ENCODE assay signal across 28 cellular contexts in genomic region chr6:127775371-127775770, GRCh38.
A peak's percentile ranks its signal among the peaks of the same experiment; 100 is the strongest.
DNase-seq lines count a peak whose midpoint lies in the region; ATAC-seq, FAIRE-seq and TF ChIP-seq lines count a peak whose summit lies in the region.
"Had no signal": no experiment of that assay in that cellular context is flagged by ENCODE, and none has a peak within 500 bp of the region (broad histone marks: within the 10 kb centered on the region; RNA-seq: fewer than 3 reads in every experiment).

No MANE protein-coding gene starts in this region.

- peaks cover 3 to 4% of the 10 kb centered on the region in 2 donors for H3K9me3 Mint-ChIP-seq in activated T-cell treated with anti-CD3 and anti-CD28 coated beads, Interleukin-2, amount 50 U/mL, for 72 hours
- H3K9me3 Mint-ChIP-seq in astrocyte (ENCODE audit: unreplicated experiment) (no peaks in the 10 kb centered on the region), osteocyte (ENCODE audit: unreplicated experiment) (no peaks in the 10 kb centered on the region)

- no peaks in the 10 kb centered on the region for H3K79me2 ChIP-seq in astrocyte (ENCODE audit: insufficient read depth, low read length)

- DNase-seq in activated T-cell treated with anti-CD3 and anti-CD28 coated beads, Interleukin-2, amount 50 U/mL, for 72 hours = no peak
- DNase-seq in activated T-cell treated with anti-CD3 and anti-CD28 coated beads, Interleukin-2, amount 50 U/mL, for 48 hours = no peak
- DNase-seq in EL (peak; percentile 48), astrocyte (ENCODE audit: low read depth) (peak; percentile 2), osteocyte (ENCODE audit: extremely low spot score, unreplicated experiment) (no peak), A172 (ENCODE audit: low spot score) (no peak), NCI-H69 (lab: John Stamatoyannopoulos, UW) (no peak)
- no peak for DNase-seq in stimulated activated CD4-positive, alpha-beta T cell treated with anti-CD3 and anti-CD28 coated beads, Interleukin-4, amount 100 ng/mL, for 4 hours
- DNase-seq: activated CD4-positive, alpha-beta memory T cell treated with anti-CD3 and anti-CD28 coated beads for 36 hours; activated effector memory CD4-positive, alpha-beta T cell treated with anti-CD3 and anti-CD28 coated beads, Interleukin-2, amount 50 U/mL, for 16 hours; amniotic stem cell; DMS153; glutamatergic neuron; Karpas-422; NCI-H1417 treated with DMSO at 0.1 percent for 48 hours; NCI-H2029 treated with DMSO at 0.1 percent for 48 hours; NCI-H526; SK-N-SH; stimulated activated naive CD4-positive, alpha-beta T cell treated with Interleukin-2 at 50 U/mL for 16 hours; uterus had no signal

- no peaks in the 10 kb centered on the region for H3K27me3 Mint-ChIP-seq in activated T-cell treated with anti-CD3 and anti-CD28 coated beads, Interleukin-2, amount 50 U/mL, for 72 hours (ENCODE audit: low read depth)
- no peaks in the 10 kb centered on the region for H3K27me3 Mint-ChIP-seq in astrocyte (ENCODE audit: low read depth, unreplicated experiment)
- H3K27me3 Mint-ChIP-seq in osteocyte (ENCODE audit: unreplicated experiment) = no peaks in the 10 kb centered on the region
- H3K27me3 Mint-ChIP-seq: activated CD4-positive, alpha-beta memory T cell treated with anti-CD3 and anti-CD28 coated beads for 36 hours; memory B cell had no signal

- no peaks in the 10 kb centered on the region for H3K27me3 ChIP-seq in astrocyte (ENCODE audit: insufficient read depth, low read length)
- H3K27me3 ChIP-seq: BLaER1, breast epithelium, uterus had no signal

- no peak overlapping the region for H2AFZ ChIP-seq in astrocyte (ENCODE audit: low read depth, low read length)

- peak overlapping the region; percentile 9 to 66 for H3K4me3 Mint-ChIP-seq in activated T-cell treated with anti-CD3 and anti-CD28 coated beads, Interleukin-2, amount 50 U/mL, for 72 hours
- H3K4me3 Mint-ChIP-seq in astrocyte (ENCODE audit: unreplicated experiment) (no peak overlapping the region), osteocyte (ENCODE audit: unreplicated experiment) (peak overlapping the region; percentile 50)
- H3K4me3 Mint-ChIP-seq: activated CD4-positive, alpha-beta memory T cell treated with anti-CD3 and anti-CD28 coated beads for 36 hours; memory B cell; T-helper 1 cell treated with Interleukin-12 subunit alpha and Interleukin-12 subunit beta and Interleukin-4 antibody, amounts not matched to agents 30 μg/mL and 1 μg/mL, for 36 hours had no signal

- peaks cover 1 to 22% of the 10 kb centered on the region in 2 donors for H3K36me3 Mint-ChIP-seq in activated T-cell treated with anti-CD3 and anti-CD28 coated beads, Interleukin-2, amount 50 U/mL, for 72 hours (ENCODE audit: insufficient read depth in 2 of 2)
- H3K36me3 Mint-ChIP-seq in astrocyte (ENCODE audit: low read depth, unreplicated experiment) (no peaks in the 10 kb centered on the region), osteocyte (ENCODE audit: unreplicated experiment) (no peaks in the 10 kb centered on the region)
- H3K36me3 Mint-ChIP-seq: memory B cell had no signal

- no peaks in the 10 kb centered on the region for H3K4me1 ChIP-seq in astrocyte (ENCODE audit: insufficient read depth, low read length)
- H3K4me1 ChIP-seq: A549, BLaER1, breast epithelium, uterus had no signal

- FAIRE-seq in astrocyte (lab: Jason Lieb, UNC) = no peak
- FAIRE-seq: A549 had no signal

- no peaks in the 10 kb centered on the region for H3K36me3 ChIP-seq in astrocyte (ENCODE audit: insufficient read depth, low read length)
- H3K36me3 ChIP-seq: BLaER1, breast epithelium, uterus had no signal

- H3K4me2 ChIP-seq in astrocyte (ENCODE audit: low read length) = no peak overlapping the region
- H3K4me2 ChIP-seq: A549, BLaER1, SK-N-SH, smooth muscle cell had no signal

- no peak overlapping the region for H3K9ac ChIP-seq in astrocyte (ENCODE audit: low read length)
- H3K9ac ChIP-seq: BLaER1, SK-N-SH had no signal

- no peak overlapping the region for H3K27ac ChIP-seq in astrocyte (ENCODE audit: low read depth, low read length)
- H3K27ac ChIP-seq: A549, BLaER1, breast epithelium, uterus had no signal

- TF ChIP-seq CTCF in astrocyte (IDR thresholded peaks at IDR 0.05; ENCODE audit: insufficient read depth, low read depth, low read length) = no peak
- TF ChIP-seq CTCF in osteocyte (IDR thresholded peaks at IDR 0.05) = no peak

- no peaks in the 10 kb centered on the region for H3K9me3 ChIP-seq in astrocyte (ENCODE audit: insufficient read depth, low read depth, low read length)
- H3K9me3 ChIP-seq: A549, BLaER1, breast epithelium, SK-N-SH, uterus had no signal

- H3K4me1 Mint-ChIP-seq in activated T-cell treated with anti-CD3 and anti-CD28 coated beads, Interleukin-2, amount 50 U/mL, for 72 hours (ENCODE audit: low read depth) = peaks cover 42% of the 10 kb centered on the region
- H3K4me1 Mint-ChIP-seq in astrocyte (ENCODE audit: low read depth, unreplicated experiment) (no peaks in the 10 kb centered on the region), osteocyte (ENCODE audit: unreplicated experiment) (peaks cover 32% of the 10 kb centered on the region)
- H3K4me1 Mint-ChIP-seq: memory B cell had no signal

- peak overlapping the region; percentile 91 for H3K27ac Mint-ChIP-seq in activated T-cell treated with anti-CD3 and anti-CD28 coated beads, Interleukin-2, amount 50 U/mL, for 72 hours
- H3K27ac Mint-ChIP-seq in astrocyte (ENCODE audit: unreplicated experiment) = no peak overlapping the region
- peak overlapping the region; percentile 84 for H3K27ac Mint-ChIP-seq in osteocyte (ENCODE audit: unreplicated experiment)
- H3K27ac Mint-ChIP-seq: memory B cell; T-helper 1 cell treated with Interleukin-12 subunit alpha and Interleukin-12 subunit beta and Interleukin-4 antibody, amounts not matched to agents 30 μg/mL and 1 μg/mL, for 36 hours had no signal

- no peaks in the 10 kb centered on the region for H4K20me1 ChIP-seq in astrocyte (ENCODE audit: insufficient read depth, low read length)
- H4K20me1 ChIP-seq: BLaER1 had no signal

- ATAC-seq in activated T-cell treated with anti-CD3 and anti-CD28 coated beads, Interleukin-2, amount 50 U/mL, for 72 hours (replicated peaks in 1 of 2) = no peak
- ATAC-seq: A549; activated CD4-positive, CD25-positive, alpha-beta regulatory T cell treated with anti-CD3 and anti-CD28 coated beads, Interleukin-2, amount 50 U/mL, for 24 hours; Right ventricle myocardium inferior had no signal

- no peak overlapping the region for H3K4me3 ChIP-seq in astrocyte (ENCODE audit: insufficient read depth, low read depth, low read length)
- H3K4me3 ChIP-seq: A549, BLaER1, breast epithelium, smooth muscle cell, uterus had no signal

Comparison
In these comparisons a context has a peak if more than half of its experiments do, and no peak if none do; other contexts are left out.
1. DNase-seq: peak in EL (single experiment) and astrocyte (single experiment); none in activated T-cell treated with anti-CD3 and anti-CD28 coated beads, Interleukin-2, amount 50 U/mL, for 72 hours (0 of 2), activated T-cell treated with anti-CD3 and anti-CD28 coated beads, Interleukin-2, amount 50 U/mL, for 48 hours (0 of 2), osteocyte (single experiment), A172 (single experiment), stimulated activated CD4-positive, alpha-beta T cell treated with anti-CD3 and anti-CD28 coated beads, Interleukin-4, amount 100 ng/mL, for 4 hours (0 of 2) and NCI-H69 (single experiment).